16 cellular contexts compared by ENCODE assay signal in genomic region chr16:69088684-69089083, GRCh38. TPM values are rescaled to one million over a fixed set of nuclear protein-coding genes. Genes with fewer than 3 reads are reported as not detected.
DNase-seq lines count a peak whose midpoint lies in the region; ATAC-seq and TF ChIP-seq lines count a peak whose summit lies in the region.
"Had no signal": no experiment of that assay in that cellular context is flagged by ENCODE, and none has a peak within 500 bp of the region (broad histone marks: within the 10 kb centered on the region; RNA-seq: fewer than 3 reads in every experiment).

No MANE protein-coding gene starts in this region.

- no peak overlapping the region for H3K27ac Mint-ChIP-seq in endodermal cell
- H3K27ac Mint-ChIP-seq: activated naive CD4-positive, alpha-beta T cell treated with anti-CD3 and anti-CD28 coated beads, Interleukin-2, amount 10 ng/mL, durations not matched to agents 7 days and 5 days; activated T-cell treated with anti-CD3 and anti-CD28 coated beads, Interleukin-2, amount 50 U/mL, for 24 hours had no signal

- H3K4me1 ChIP-seq in endodermal cell (ENCODE audit: control insufficient read depth, insufficient read depth, low read length) = peaks cover 11% of the 10 kb centered on the region
- H3K4me1 ChIP-seq in neuronal stem cell (ENCODE audit: control insufficient read depth in 2 of 2, insufficient read depth in 1 of 2, low read depth in 1 of 2, low read length in 2 of 2) = peaks cover 16 to 24% of the 10 kb centered on the region in 2 donors
- H3K4me1 ChIP-seq: uterus had no signal

- no peak overlapping the region for H2AK5ac ChIP-seq in neuronal stem cell (ENCODE audit: low read depth, low read length)

- H3K4ac ChIP-seq in neuronal stem cell (ENCODE audit: low read length) = no peak overlapping the region

- no peak overlapping the region for H3K14ac ChIP-seq in neuronal stem cell (ENCODE audit: low read length)

- no peaks in the 10 kb centered on the region; the same call in 1 of the 2 replicates for H3K36me3 ChIP-seq in KOPT-K1 (ENCODE audit: insufficient read depth, low read length)
- H3K36me3 ChIP-seq in endodermal cell (ENCODE audit: control insufficient read depth, insufficient read depth, low read length) = no peaks in the 10 kb centered on the region
- H3K36me3 ChIP-seq in neuronal stem cell (replicated peaks in 1 of 2; ENCODE audit: control insufficient read depth in 2 of 2, insufficient read depth in 2 of 2, low read length in 2 of 2) = no peaks in the 10 kb centered on the region
- H3K36me3 ChIP-seq: brain microvascular endothelial cell, uterus, WERI-Rb-1 had no signal

- no peaks in the 10 kb centered on the region for H3K9me3 ChIP-seq in KOPT-K1 (ENCODE audit: insufficient read depth, low read length, poor library complexity, severe bottlenecking)
- no peaks in the 10 kb centered on the region for H3K9me3 ChIP-seq in endodermal cell (ENCODE audit: control insufficient read depth, low read length)
- no peaks in the 10 kb centered on the region for H3K9me3 ChIP-seq in neuronal stem cell (replicated peaks in 1 of 2; ENCODE audit: control insufficient read depth in 2 of 2, insufficient read depth in 1 of 2, low read depth in 1 of 2, low read length in 2 of 2)
- H3K9me3 ChIP-seq: uterus had no signal

- DNase-seq in DMS79 treated with DMSO at 0.1 percent for 48 hours (lab: John Stamatoyannopoulos, UW) (peak; percentile 30), DMS79 (lab: John Stamatoyannopoulos, UW) (no peak), endodermal cell (peak; percentile 35), neuronal stem cell (ENCODE audit: low spot score) (no peak), NCI-H446 (lab: John Stamatoyannopoulos, UW) (no peak), middle frontal gyrus (ENCODE audit: extremely low spot score, low spot score) (no peak)
- DNase-seq: cortex of kidney, NCI-H774, uterus, WERI-Rb-1 had no signal

- H3K23ac ChIP-seq in neuronal stem cell (ENCODE audit: low read depth, low read length, poor library complexity) = no peak overlapping the region

- no peak for TF ChIP-seq CTCF in endodermal cell (conservative IDR thresholded peaks at IDR 0.05)

- H4K91ac ChIP-seq in neuronal stem cell (ENCODE audit: low read depth, low read length, poor library complexity) = no peak overlapping the region

- H3K36me3 Mint-ChIP-seq in endodermal cell (ENCODE audit: low read depth) = peaks cover 5% of the 10 kb centered on the region

- H3K4me2 ChIP-seq in neuronal stem cell (ENCODE audit: insufficient read depth, low read length, poor library complexity, severe bottlenecking) = no peak overlapping the region

- peaks cover 7% of the 10 kb centered on the region for H3K27me3 Mint-ChIP-seq in endodermal cell (ENCODE audit: insufficient read depth)
- H3K27me3 Mint-ChIP-seq: activated naive CD4-positive, alpha-beta T cell treated with anti-CD3 and anti-CD28 coated beads, Interleukin-2, amount 10 ng/mL, durations not matched to agents 7 days and 5 days; activated T-cell treated with anti-CD3 and anti-CD28 coated beads, Interleukin-2, amount 50 U/mL, for 24 hours had no signal

- no peak overlapping the region for H3K9ac ChIP-seq in endodermal cell (ENCODE audit: extremely low read depth, low read length, poor library complexity, severe bottlenecking)
- H3K9ac ChIP-seq in neuronal stem cell (ENCODE audit: low read depth, low read length, poor library complexity) = no peak overlapping the region

- H3K4me3 ChIP-seq in endodermal cell (ENCODE audit: low read length) (no peak overlapping the region), neuronal stem cell (ENCODE audit: low read length in 2 of 2) (no peak overlapping the region)
- H3K4me3 ChIP-seq: uterus had no signal

- H4K8ac ChIP-seq in neuronal stem cell (ENCODE audit: low read depth, low read length) = no peak overlapping the region

- peak overlapping the region; percentile 9 for H3K18ac ChIP-seq in neuronal stem cell (ENCODE audit: low read length)

- no peak overlapping the region for H2BK120ac ChIP-seq in neuronal stem cell (ENCODE audit: low read depth, low read length)

- H2AFZ ChIP-seq in neuronal stem cell (ENCODE audit: low read length) = peak overlapping the region; percentile 76

- H2BK15ac ChIP-seq in neuronal stem cell (ENCODE audit: low read length) = no peak overlapping the region

- peak overlapping the region; percentile 68 for H3K27ac ChIP-seq in KOPT-K1 (ENCODE audit: low read depth, low read length, poor library complexity, severe bottlenecking)
- H3K27ac ChIP-seq in endodermal cell (ENCODE audit: low read depth, low read length) = no peak overlapping the region
- H3K27ac ChIP-seq in neuronal stem cell (replicated peaks; ENCODE audit: low read length) = no peak overlapping the region
- H3K27ac ChIP-seq: 22Rv1, brain microvascular endothelial cell, uterus, WERI-Rb-1 had no signal

- peaks cover 22% of the 10 kb centered on the region for H3K4me1 Mint-ChIP-seq in endodermal cell
- H3K4me1 Mint-ChIP-seq: activated naive CD4-positive, alpha-beta T cell treated with anti-CD3 and anti-CD28 coated beads, Interleukin-2, amount 10 ng/mL, durations not matched to agents 7 days and 5 days had no signal

- no peak overlapping the region for H2BK12ac ChIP-seq in neuronal stem cell (ENCODE audit: low read length)

- no peak overlapping the region for H2BK5ac ChIP-seq in neuronal stem cell (ENCODE audit: low read length)

- H3K27me3 ChIP-seq in endodermal cell (ENCODE audit: control insufficient read depth, insufficient read depth, low read length, poor library complexity, severe bottlenecking) (no peaks in the 10 kb centered on the region), neuronal stem cell (ENCODE audit: control insufficient read depth in 3 of 3, insufficient read depth in 3 of 3, low read depth in 1 of 3, low read length in 3 of 3) (no peaks in the 10 kb centered on the region)
- H3K27me3 ChIP-seq: brain microvascular endothelial cell, uterus had no signal

- no peaks in the 10 kb centered on the region for H3K79me1 ChIP-seq in neuronal stem cell (ENCODE audit: low read depth, low read length)

- H3K9me3 Mint-ChIP-seq in endodermal cell = no peaks in the 10 kb centered on the region
- H3K9me3 Mint-ChIP-seq: activated naive CD4-positive, alpha-beta T cell treated with anti-CD3 and anti-CD28 coated beads, Interleukin-2, amount 10 ng/mL, durations not matched to agents 7 days and 5 days; activated T-cell treated with anti-CD3 and anti-CD28 coated beads, Interleukin-2, amount 50 U/mL, for 24 hours had no signal

- no peak overlapping the region for H3K4me3 Mint-ChIP-seq in endodermal cell
- H3K4me3 Mint-ChIP-seq: activated naive CD4-positive, alpha-beta T cell treated with anti-CD3 and anti-CD28 coated beads, Interleukin-2, amount 10 ng/mL, durations not matched to agents 7 days and 5 days; activated T-cell treated with anti-CD3 and anti-CD28 coated beads, Interleukin-2, amount 50 U/mL, for 24 hours had no signal

- ATAC-seq in HG02938 (IDR thresholded peaks at IDR 0.05; ENCODE audit: unreplicated experiment) = no peak

- 83 to 94% methylated on average over 4 of the region's 4 CpGs for WGBS in endodermal cell (ENCODE audit: insufficient coverage in 1 of 2, insufficient read length in 1 of 2), 2 experiments
- no CpG with 5 or more reads among the region's 4 CpGs for WGBS in neuronal stem cell (ENCODE audit: extremely low coverage in 2 of 2, insufficient read length in 2 of 2, insufficient replicate concordance in 1 of 2), 2 donors

RNA-seq across cellular contexts. Expression of gene HAS3, which starts 16.8 kb away (rescaled TPM):
- total RNA-seq in endodermal cell = 1 to 10 TPM; 1.8 to 4.1 TPM
- 3.2 TPM for polyA plus RNA-seq in endodermal cell (2013, experiment 1 of 2)
- polyA plus RNA-seq in endodermal cell (2013, experiment 2 of 2) = 2.4 TPM
- polyA plus RNA-seq in neuronal stem cell (2013, experiment 1 of 2) = 2.0 TPM
- 2.0 TPM for polyA plus RNA-seq in neuronal stem cell (2013, experiment 2 of 2)

RNA-seq across cellular contexts. Expression of gene CHTF8, which starts 43.7 kb away (rescaled TPM):
- total RNA-seq in endodermal cell = 100 to 1,000 TPM; 105 to 142 TPM
- 122 TPM for polyA plus RNA-seq in endodermal cell (2013, experiment 1 of 2)
- 111 TPM for polyA plus RNA-seq in endodermal cell (2013, experiment 2 of 2)
- polyA plus RNA-seq in neuronal stem cell (2013, experiment 1 of 2) = 95.4 TPM
- 91.8 TPM for polyA plus RNA-seq in neuronal stem cell (2013, experiment 2 of 2)

RNA-seq across cellular contexts. Expression of gene UTP4, which starts 43.8 kb away (rescaled TPM):
- 10 to 100 TPM; 44.1 to 45.3 TPM for total RNA-seq in endodermal cell
- polyA plus RNA-seq in endodermal cell (2013, experiment 1 of 2) = 43.1 TPM
- polyA plus RNA-seq in endodermal cell (2013, experiment 2 of 2) = 37.3 TPM
- polyA plus RNA-seq in neuronal stem cell (2013, experiment 1 of 2) = 23.3 TPM
- 24.2 TPM for polyA plus RNA-seq in neuronal stem cell (2013, experiment 2 of 2)

Comparison
In these comparisons a context has a peak if more than half of its experiments do, and no peak if none do; other contexts are left out.
1. DNase-seq: peak in DMS79 treated with DMSO at 0.1 percent for 48 hours (single experiment) and endodermal cell (single experiment); none in DMS79 (single experiment), neuronal stem cell (single experiment), NCI-H446 (0 of 2) and middle frontal gyrus (single experiment).